Comparison of ENCODE assay signal across 9 cellular contexts in genomic region chr3:69791919-69792399, GRCh38. TPM values are rescaled to one million over a fixed set of nuclear protein-coding genes. Genes with fewer than 3 reads are reported as not detected.
DNase-seq lines count a peak whose midpoint lies in the region; ATAC-seq and TF ChIP-seq lines count a peak whose summit lies in the region.
"Had no signal": no experiment of that assay in that cellular context is flagged by ENCODE, and none has a peak within 500 bp of the region (broad histone marks: within the 10 kb centered on the region; RNA-seq: fewer than 3 reads in every experiment).

No MANE protein-coding gene starts in this region.

- no peak for TF ChIP-seq EP300 in esophagus muscularis mucosa (IDR thresholded peaks at IDR 0.05)
- no peak for TF ChIP-seq EP300 in ovary (IDR thresholded peaks at IDR 0.05)

- no peaks in the 10 kb centered on the region for H4K20me1 ChIP-seq in OCI-LY3 (ENCODE audit: insufficient read depth, low read length)

- H3K27ac ChIP-seq in OCI-LY3 (ENCODE audit: low read length): no peak overlapping the region
- H3K27ac ChIP-seq in esophagus muscularis mucosa (replicated peaks in 1 of 4): peak overlapping the region; percentile 3 to 44 (median 26)
- peak overlapping the region in 1 of 2 donors; percentile 24 for H3K27ac ChIP-seq in ovary
- no peak overlapping the region for H3K27ac ChIP-seq in WERI-Rb-1

- 29% methylated on average over 3 of the region's 3 CpGs for WGBS in esophagus muscularis mucosa
- WGBS in ovary, 3 donors: 6 to 9% (median 7%) methylated on average over 3 of the region's 3 CpGs

- TF ChIP-seq POLR2A in esophagus muscularis mucosa (IDR thresholded peaks at IDR 0.05; ENCODE audit: low read depth): no peak
- TF ChIP-seq POLR2A in ovary (IDR thresholded peaks at IDR 0.05): no peak

- no peaks in the 10 kb centered on the region for H3K9me3 Mint-ChIP-seq in activated CD8-positive, alpha-beta memory T cell treated with anti-CD3 and anti-CD28 coated beads, Interleukin-2, amount 10 ng/mL, durations not matched to agents 7 days and 5 days (ENCODE audit: low read depth)

- H3K79me2 ChIP-seq in OCI-LY3 (ENCODE audit: low read length): no peaks in the 10 kb centered on the region

- no peak overlapping the region for H3K4me2 ChIP-seq in OCI-LY3 (ENCODE audit: low read length)

- DNase-seq in Caki2 (ENCODE audit: low read depth): peak; percentile 48
- DNase-seq in esophagus muscularis mucosa (ENCODE audit: extremely low spot score): no peak
- DNase-seq in ovary: no peak
- DNase-seq in SW 1271 (lab: John Stamatoyannopoulos, UW): no peak
- no peak for DNase-seq in WERI-Rb-1
- DNase-seq in activated CD8-positive, alpha-beta memory T cell treated with anti-CD3 and anti-CD28 coated beads, Interleukin-2, amount 10 ng/mL, durations not matched to agents 7 days and 5 days: no peak
- no peak for DNase-seq in activated CD8-positive, alpha-beta memory T cell treated with anti-CD3 and anti-CD28 coated beads, Interleukin-2, amount 50 U/mL, for 48 hours

- in situ Hi-C loops in Caki2 (cut with HindIII; ENCODE audit: low pct_unique_long_range_greater_than_20kb, low sequenced_read_pairs): no loop called here

- H3K36me3 ChIP-seq in OCI-LY3 (replicated peaks; ENCODE audit: low read depth, low read length): no peaks in the 10 kb centered on the region
- H3K36me3 ChIP-seq in esophagus muscularis mucosa: no peaks in the 10 kb centered on the region
- no peaks in the 10 kb centered on the region for H3K36me3 ChIP-seq in ovary
- H3K36me3 ChIP-seq in WERI-Rb-1: no peaks in the 10 kb centered on the region

- no peak overlapping the region for H3K27ac Mint-ChIP-seq in activated CD8-positive, alpha-beta memory T cell treated with anti-CD3 and anti-CD28 coated beads, Interleukin-2, amount 10 ng/mL, durations not matched to agents 7 days and 5 days
- H3K27ac Mint-ChIP-seq: memory B cell had no signal

- H3K4me3 ChIP-seq in OCI-LY3 (ENCODE audit: low read length) (no peak overlapping the region), esophagus muscularis mucosa (no peak overlapping the region), ovary (no peak overlapping the region), WERI-Rb-1 (ENCODE audit: low read depth, low read length) (no peak overlapping the region)

- H3K9ac ChIP-seq in OCI-LY3 (ENCODE audit: low read length): no peak overlapping the region

- TF ChIP-seq CTCF in OCI-LY3 (IDR thresholded peaks at IDR 0.05; ENCODE audit: low read depth, low read length): peak; percentile 34
- TF ChIP-seq CTCF in esophagus muscularis mucosa (IDR thresholded peaks at IDR 0.05): peak; percentile 43 to 60 (median 56)
- TF ChIP-seq CTCF in ovary (IDR thresholded peaks at IDR 0.05): peak; percentile 21 to 83 (median 74)
- TF ChIP-seq CTCF in WERI-Rb-1 (IDR thresholded peaks at IDR 0.05; ENCODE audit: low read depth, low read length): no peak

- no peaks in the 10 kb centered on the region for H3K36me3 Mint-ChIP-seq in activated CD8-positive, alpha-beta memory T cell treated with anti-CD3 and anti-CD28 coated beads, Interleukin-2, amount 10 ng/mL, durations not matched to agents 7 days and 5 days
- H3K36me3 Mint-ChIP-seq: memory B cell had no signal

- H3K9me3 ChIP-seq in OCI-LY3 (ENCODE audit: insufficient read depth, low read length): no peaks in the 10 kb centered on the region
- H3K9me3 ChIP-seq in esophagus muscularis mucosa: no peaks in the 10 kb centered on the region
- H3K9me3 ChIP-seq in ovary: no peaks in the 10 kb centered on the region
- no peaks in the 10 kb centered on the region for H3K9me3 ChIP-seq in WERI-Rb-1 (ENCODE audit: severe bottlenecking)

- H2AFZ ChIP-seq in OCI-LY3 (ENCODE audit: low read depth, low read length): no peak overlapping the region

- H3K4me1 ChIP-seq in OCI-LY3 (ENCODE audit: low read length) (no peaks in the 10 kb centered on the region), esophagus muscularis mucosa (peaks cover 45 to 55% (median 46%) of the 10 kb centered on the region in 4 donors), ovary (ENCODE audit: insufficient read depth) (peaks cover 5% of the 10 kb centered on the region)

- intact Hi-C loops in esophagus muscularis mucosa (cut with DNase I) (loop anchor here (2.0 to 10.0 kb wide), 2 partner anchors 101 to 153 kb away; no protein-coding TSS in a partner anchor), ovary (cut with DNase I) (loop anchor here (5.0 to 10.0 kb wide), 3 partner anchors 100 to 155 kb away; no protein-coding TSS in a partner anchor)

- H3K27me3 ChIP-seq in OCI-LY3 (ENCODE audit: low read depth, low read length): peaks cover 5% of the 10 kb centered on the region; the same call in 1 of the 2 replicates
- H3K27me3 ChIP-seq in esophagus muscularis mucosa: no peaks in the 10 kb centered on the region
- no peaks in the 10 kb centered on the region for H3K27me3 ChIP-seq in ovary
- H3K27me3 ChIP-seq in WERI-Rb-1 (ENCODE audit: insufficient read depth, low read depth, severe bottlenecking): no peaks in the 10 kb centered on the region

- H3K27me3 Mint-ChIP-seq in activated CD8-positive, alpha-beta memory T cell treated with anti-CD3 and anti-CD28 coated beads, Interleukin-2, amount 10 ng/mL, durations not matched to agents 7 days and 5 days: no peaks in the 10 kb centered on the region

- no peaks in the 10 kb centered on the region for H3K4me1 Mint-ChIP-seq in activated CD8-positive, alpha-beta memory T cell treated with anti-CD3 and anti-CD28 coated beads, Interleukin-2, amount 10 ng/mL, durations not matched to agents 7 days and 5 days
- H3K4me1 Mint-ChIP-seq: memory B cell had no signal

- CTCF ChIA-PET in activated CD8-positive, alpha-beta memory T cell treated with anti-CD3 and anti-CD28 coated beads, Interleukin-2, amount 10 ng/mL, durations not matched to agents 7 days and 5 days (lab: Charles Lee): no interaction called here

- no peak for ATAC-seq in activated CD8-positive, alpha-beta memory T cell treated with anti-CD3 and anti-CD28 coated beads, Interleukin-2, amount 10 ng/mL, durations not matched to agents 7 days and 5 days

- H3K4me3 Mint-ChIP-seq in activated CD8-positive, alpha-beta memory T cell treated with anti-CD3 and anti-CD28 coated beads, Interleukin-2, amount 10 ng/mL, durations not matched to agents 7 days and 5 days: no peak overlapping the region
- H3K4me3 Mint-ChIP-seq: memory B cell had no signal

RNA-seq across cellular contexts. Expression of gene MITF, which starts 52.7 kb away (rescaled TPM):
- 26.3 and 32.1 TPM in 2 replicates for total RNA-seq in Caki2 (2014; rRNA removed; shearing (Covaris generic); ENCODE audit: low replicate concordance)
- total RNA-seq in esophagus muscularis mucosa (100 to 1,000 TPM in 1 of 4 donors, 10 to 100 TPM in 3; 68.1 to 141 (median 81.2) TPM), ovary (10 to 100 TPM; 19.7 to 38.0 (median 24.9) TPM)
- 10 to 100 TPM; 13.6 to 37.1 TPM for polyA plus RNA-seq in ovary
- total RNA-seq in activated CD8-positive, alpha-beta memory T cell treated with anti-CD3 and anti-CD28 coated beads, Interleukin-2, amount 10 ng/mL, durations not matched to agents 7 days and 5 days: not detected

Comparison
In these comparisons a context has a peak if more than half of its experiments do, and no peak if none do; other contexts are left out.
1. H3K27ac ChIP-seq: peak in esophagus muscularis mucosa (4 of 4); none in OCI-LY3 (single experiment) and WERI-Rb-1 (single experiment).
2. RNA of gene MITF, which starts 52.7 kb away (total RNA-seq): 68.1 to 141 TPM in esophagus muscularis mucosa, 26.3 to 32.1 TPM in Caki2 and 19.7 to 38.0 TPM in ovary; not detected in activated CD8-positive, alpha-beta memory T cell treated with anti-CD3 and anti-CD28 coated beads, Interleukin-2, amount 10 ng/mL, durations not matched to agents 7 days and 5 days; every median in the first group is over 10 times any median in the second.